20 cellular contexts compared by ENCODE assay signal in the genomic region with DNA sequence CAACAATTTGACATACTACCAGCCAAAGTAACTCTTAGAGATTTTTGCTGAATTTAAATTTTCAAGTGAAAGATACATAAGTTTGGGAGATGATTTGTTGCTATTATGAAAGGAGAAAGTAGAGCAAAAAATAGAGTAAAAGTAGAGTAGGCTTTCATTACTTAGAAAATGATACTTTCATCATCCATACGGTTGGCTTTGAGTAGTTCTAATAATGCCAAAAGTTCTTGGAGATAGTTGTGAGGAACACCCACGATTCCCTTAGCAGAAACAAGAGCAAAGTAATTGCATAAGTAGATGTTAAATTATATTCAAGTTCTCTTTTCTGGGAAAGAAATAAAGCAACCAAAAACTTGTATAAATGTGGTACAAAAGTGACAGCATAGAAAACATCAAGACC.
"Had no signal": no experiment of that assay in that cellular context is flagged by ENCODE, and none has a peak within 500 bp of the region (broad histone marks: within the 10 kb centered on the region; RNA-seq: fewer than 3 reads in every experiment).

No MANE protein-coding gene starts in this region.

- H3K27ac ChIP-seq: coronary artery, dorsolateral prefrontal cortex, gastroesophageal sphincter, neutrophil, tibial artery, upper lobe of left lung, vagina had no signal

- H3K4me3 Mint-ChIP-seq: naive B cell, nephron progenitor cell had no signal

- ATAC-seq: esophagus mucosa, gastroesophageal sphincter, left lobe of liver had no signal

- H3K27me3 Mint-ChIP-seq: naive B cell had no signal

- H3K27ac Mint-ChIP-seq: nephron progenitor cell had no signal

- DNase-seq: dorsolateral prefrontal cortex; effector CD8-positive, alpha-beta T cell; foreskin fibroblast; glutamatergic neuron; islet precursor cell; mesenchymal stem cell; naive B cell; nephron progenitor cell; small intestine; stimulated activated CD4-positive, alpha-beta T cell treated with anti-CD3 and anti-CD28 coated beads, Interleukin-12 subunit alpha, Interleukin-12 subunit beta, amount 100 ng/mL, for 4 hours; stimulated activated naive CD4-positive, alpha-beta T cell treated with Interleukin-2 at 50 U/mL for 16 hours; tibial artery had no signal

- H3K4me3 ChIP-seq: coronary artery, dorsolateral prefrontal cortex, gastroesophageal sphincter, lung, tibial artery, upper lobe of left lung, vagina had no signal

- H3K36me3 ChIP-seq: gastroesophageal sphincter, neutrophil, tibial artery, upper lobe of left lung, vagina had no signal

- H3K4me1 ChIP-seq: gastroesophageal sphincter, tibial artery, vagina had no signal

- H3K27me3 ChIP-seq: gastroesophageal sphincter, neutrophil, tibial artery, upper lobe of left lung, vagina had no signal

- H3K9me3 ChIP-seq: neutrophil, upper lobe of left lung, vagina had no signal
